8 cellular contexts compared by ENCODE assay signal in the genomic region with DNA sequence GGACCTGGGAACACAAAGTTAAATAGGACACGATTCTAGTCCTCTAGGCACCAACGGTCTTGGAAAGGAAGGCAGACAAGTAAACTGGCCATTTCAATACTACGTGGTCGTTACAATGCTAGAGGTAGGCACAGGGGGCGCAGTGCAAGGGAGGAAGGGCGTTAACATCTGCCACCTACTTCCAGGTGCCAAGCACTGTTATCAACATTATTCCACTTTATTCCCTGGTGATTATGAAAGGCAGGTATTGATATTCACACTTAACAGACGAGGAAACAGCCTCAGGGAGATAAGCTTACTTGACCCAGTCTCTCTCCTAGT. TPM values are rescaled to one million over a fixed set of nuclear protein-coding genes. Genes with fewer than 3 reads are reported as not detected.
A peak's percentile ranks its signal among the peaks of the same experiment; 100 is the strongest.
DNase-seq lines count a peak whose midpoint lies in the region; ATAC-seq, FAIRE-seq and TF ChIP-seq lines count a peak whose summit lies in the region.

No MANE protein-coding gene starts in this region.

- peak overlapping the region; percentile 12 for H2AFZ ChIP-seq in endothelial cell of umbilical vein (ENCODE audit: low read depth, low read length)

- no TSS peak for BruUV-seq in endothelial cell of umbilical vein (replicated peaks; lab: Mats Ljungman, UMichigan)

- DNase-seq in NCI-H1694 (lab: John Stamatoyannopoulos, UW) (peak; percentile 38), NCI-H1694 treated with DMSO at 0.1 percent for 48 hours (lab: John Stamatoyannopoulos, UW) (no peak), NCI-H82 treated with DMSO at 0.1 percent for 48 hours (lab: John Stamatoyannopoulos, UW; ENCODE audit: unreplicated experiment) (peak; percentile 16), endothelial cell of umbilical vein (ENCODE audit: low read depth, low spot score) (no peak), GM12891 (ENCODE audit: insufficient read length, low spot score) (no peak)
- no peak for DNase-seq in T-helper 2 cell treated with Interferon-gamma antibody and Interleukin-4, amounts not matched to agents 5 μg/mL and 100 μg/mL, for 36 hours (ENCODE audit: low spot score)

- H3K36me3 Mint-ChIP-seq in T-helper 2 cell treated with Interferon-gamma antibody and Interleukin-4, amounts not matched to agents 5 μg/mL and 100 μg/mL, for 36 hours (ENCODE audit: low read depth), result peaks cover 51% of the 10 kb centered on the region

- no peak for TF ChIP-seq POLR2A in endothelial cell of umbilical vein (IDR thresholded peaks at IDR 0.05; ENCODE audit: low read depth, low read length)
- TF ChIP-seq POLR2A in GM12891 (IDR thresholded peaks at IDR 0.05; ENCODE audit: low read depth, low read length), result no peak

- H3K9me3 ChIP-seq in endothelial cell of umbilical vein (replicated peaks; ENCODE audit: control insufficient read depth, insufficient read depth, low read length) (no peaks in the 10 kb centered on the region), neutrophil (no peaks in the 10 kb centered on the region)

- dilution Hi-C loops in endothelial cell of umbilical vein (cut with MboI; ENCODE audit: extremely low pct_ligation_motif_present, low sequenced_read_pairs), result no loop called here

- H3K4me3 Mint-ChIP-seq in T-helper 2 cell treated with Interferon-gamma antibody and Interleukin-4, amounts not matched to agents 5 μg/mL and 100 μg/mL, for 36 hours, result no peak overlapping the region

- H3K27me3 ChIP-seq in endothelial cell of umbilical vein (ENCODE audit: control insufficient read depth in 2 of 2, insufficient read depth in 2 of 2, low read length in 2 of 2) (no peaks in the 10 kb centered on the region), neutrophil (no peaks in the 10 kb centered on the region)

- CTCF ChIA-PET in endothelial cell of umbilical vein (lab: Charles Lee), result interaction anchor here (1.1 to 4.5 kb wide), 12 partner anchors 8 to 234 kb away, joined by 3 to 43 read pairs (median 6); partner anchors contain the start of gene MRPL17

- H3K9me1 ChIP-seq in endothelial cell of umbilical vein (replicated peaks; ENCODE audit: control insufficient read depth, extremely low read depth, insufficient read depth, low read length), result no peaks in the 10 kb centered on the region

- intact Hi-C loops in endothelial cell of umbilical vein (cut with micrococcal nuclease), result loop anchor here (1.0 kb wide), 5 partner anchors 9 to 131 kb away; partner anchors contain the start of genes ARFIP2, ILK, MRPL17 and RRP8

- H3K4me1 ChIP-seq in endothelial cell of umbilical vein (ENCODE audit: control insufficient read depth, extremely low read depth, insufficient read depth, low read length) (peaks cover 57% of the 10 kb centered on the region), neutrophil (ENCODE audit: control insufficient read depth in 1 of 2, insufficient read depth in 1 of 2, low read depth in 1 of 2, low read length in 1 of 2) (peaks cover 45 to 46% of the 10 kb centered on the region in 2 experiments)

- H3K4me1 Mint-ChIP-seq in T-helper 2 cell treated with Interferon-gamma antibody and Interleukin-4, amounts not matched to agents 5 μg/mL and 100 μg/mL, for 36 hours (ENCODE audit: low read depth), result peaks cover 24% of the 10 kb centered on the region

- POLR2A ChIA-PET in endothelial cell of umbilical vein (lab: Charles Lee), result interaction anchor here (1.2 to 2.0 kb wide), 2 partner anchors 64 to 70 kb away, joined by 4 to 14 read pairs; partner anchors contain the start of gene MRPL17

- peak overlapping the region; percentile 61 for H3K4me2 ChIP-seq in endothelial cell of umbilical vein (ENCODE audit: insufficient read depth, low read length)

- H4K20me1 ChIP-seq in endothelial cell of umbilical vein (replicated peaks; ENCODE audit: control insufficient read depth, extremely low read depth, insufficient read depth, low read length), result no peaks in the 10 kb centered on the region

- H3K79me2 ChIP-seq in endothelial cell of umbilical vein (ENCODE audit: control insufficient read depth, insufficient read depth, low read length), result peaks cover 30% of the 10 kb centered on the region

- H3K27me3 Mint-ChIP-seq in T-helper 2 cell treated with Interferon-gamma antibody and Interleukin-4, amounts not matched to agents 5 μg/mL and 100 μg/mL, for 36 hours (ENCODE audit: low read depth), result no peaks in the 10 kb centered on the region

- peak; percentile 9 for ATAC-seq in HG02870 (IDR thresholded peaks at IDR 0.05; ENCODE audit: unreplicated experiment)

- FAIRE-seq in endothelial cell of umbilical vein (lab: Jason Lieb, UNC), result no peak
- no peak for FAIRE-seq in GM12891 (lab: Jason Lieb, UNC)

- no peak overlapping the region for H3K27ac Mint-ChIP-seq in T-helper 2 cell treated with Interferon-gamma antibody and Interleukin-4, amounts not matched to agents 5 μg/mL and 100 μg/mL, for 36 hours

- peak overlapping the region; percentile 72 for H3K9ac ChIP-seq in endothelial cell of umbilical vein (replicated peaks; ENCODE audit: extremely low read depth, insufficient read depth, low read length)

- H3K4me3 ChIP-seq in endothelial cell of umbilical vein (replicated peaks in 1 of 3; ENCODE audit: insufficient read depth in 1 of 3, low read depth in 1 of 3, low read length in 3 of 3) (peak overlapping the region in 2 of 3 experiments; percentile 11 to 72), neutrophil (ENCODE audit: low read depth in 1 of 2, low read length in 1 of 2) (peak overlapping the region; percentile 79 to 81)

- TF ChIP-seq CTCF in endothelial cell of umbilical vein (IDR thresholded peaks at IDR 0.05; ENCODE audit: extremely low read depth in 1 of 2, insufficient read depth in 1 of 2, low read depth in 1 of 2, low read length in 2 of 2), result peak; percentile 41 to 49
- peak; percentile 35 for TF ChIP-seq CTCF in neutrophil (IDR thresholded peaks at IDR 0.05)

- H3K36me3 ChIP-seq in endothelial cell of umbilical vein (ENCODE audit: control insufficient read depth in 2 of 2, extremely low read depth in 1 of 2, insufficient read depth in 2 of 2, low read length in 2 of 2) (peaks cover 35 to 45% of the 10 kb centered on the region in 2 experiments), neutrophil (peaks cover 68% of the 10 kb centered on the region)

- H3K9me3 Mint-ChIP-seq in T-helper 2 cell treated with Interferon-gamma antibody and Interleukin-4, amounts not matched to agents 5 μg/mL and 100 μg/mL, for 36 hours, result no peaks in the 10 kb centered on the region

- H3K27ac ChIP-seq in endothelial cell of umbilical vein (ENCODE audit: insufficient read depth, low read depth, low read length) (peak overlapping the region; percentile 89), neutrophil (peak overlapping the region; percentile 98)

RNA-seq across cellular contexts. Expression of gene TAF10, which starts 0.8 kb away (rescaled TPM):
- total RNA-seq in endothelial cell of umbilical vein, result 86.2 and 105 TPM in 2 replicates
- polyA plus RNA-seq in endothelial cell of umbilical vein, result 149 and 208 TPM in 2 replicates
- 153 and 155 TPM in 2 replicates for polyA plus RNA-seq in endothelial cell of umbilical vein (2011; cell fraction: cytosol; rRNA removed)
- polyA plus RNA-seq in endothelial cell of umbilical vein (2011; cell fraction: nucleus; rRNA removed), result 91.4 and 134 TPM in 2 replicates
- polyA plus RNA-seq in endothelial cell of umbilical vein (2012), result 213 and 235 TPM in 2 replicates
- 80.6 and 94.6 TPM in 2 replicates for polyA minus RNA-seq in endothelial cell of umbilical vein
- polyA minus RNA-seq in endothelial cell of umbilical vein (2011; cell fraction: cytosol; rRNA and poly(A)+ RNA removed), result 63.8 TPM
- polyA minus RNA-seq in endothelial cell of umbilical vein (2011; cell fraction: nucleus; rRNA and poly(A)+ RNA removed), result 21.2 and 22.1 TPM in 2 replicates
- polyA plus RNA-seq in GM12891 (2012; ENCODE audit: low read depth, missing spikeins), result 241 TPM

RNA-seq across cellular contexts. Expression of gene TPP1, which starts 6.4 kb away (rescaled TPM):
- 101 and 124 TPM in 2 replicates for total RNA-seq in endothelial cell of umbilical vein
- 219 and 224 TPM in 2 replicates for polyA plus RNA-seq in endothelial cell of umbilical vein
- 99.6 and 106 TPM in 2 replicates for polyA plus RNA-seq in endothelial cell of umbilical vein (2011; cell fraction: cytosol; rRNA removed)
- 233 and 244 TPM in 2 replicates for polyA plus RNA-seq in endothelial cell of umbilical vein (2011; cell fraction: nucleus; rRNA removed)
- 144 and 174 TPM in 2 replicates for polyA plus RNA-seq in endothelial cell of umbilical vein (2012)
- 171 and 223 TPM in 2 replicates for polyA minus RNA-seq in endothelial cell of umbilical vein
- polyA minus RNA-seq in endothelial cell of umbilical vein (2011; cell fraction: cytosol; rRNA and poly(A)+ RNA removed), result 50.7 TPM
- 61.0 and 85.1 TPM in 2 replicates for polyA minus RNA-seq in endothelial cell of umbilical vein (2011; cell fraction: nucleus; rRNA and poly(A)+ RNA removed)
- polyA plus RNA-seq in GM12891 (2012; ENCODE audit: low read depth, missing spikeins), result 49.7 TPM

RNA-seq across cellular contexts. Expression of gene ILK, which starts 9.2 kb away (rescaled TPM):
- 221 and 233 TPM in 2 replicates for total RNA-seq in endothelial cell of umbilical vein
- polyA plus RNA-seq in endothelial cell of umbilical vein, result 296 and 299 TPM in 2 replicates
- 264 and 294 TPM in 2 replicates for polyA plus RNA-seq in endothelial cell of umbilical vein (2011; cell fraction: cytosol; rRNA removed)
- 453 and 501 TPM in 2 replicates for polyA plus RNA-seq in endothelial cell of umbilical vein (2011; cell fraction: nucleus; rRNA removed)
- 152 and 160 TPM in 2 replicates for polyA plus RNA-seq in endothelial cell of umbilical vein (2012)
- polyA minus RNA-seq in endothelial cell of umbilical vein, result 221 and 253 TPM in 2 replicates
- polyA minus RNA-seq in endothelial cell of umbilical vein (2011; cell fraction: cytosol; rRNA and poly(A)+ RNA removed), result 85.9 TPM
- 81.1 and 90.3 TPM in 2 replicates for polyA minus RNA-seq in endothelial cell of umbilical vein (2011; cell fraction: nucleus; rRNA and poly(A)+ RNA removed)
- 56.8 TPM for polyA plus RNA-seq in GM12891 (2012; ENCODE audit: low read depth, missing spikeins)

RNA-seq across cellular contexts. Expression of gene RRP8, which starts 9.4 kb away (rescaled TPM):
- 19.4 and 23.3 TPM in 2 replicates for total RNA-seq in endothelial cell of umbilical vein
- 6.4 and 7.2 TPM in 2 replicates for polyA plus RNA-seq in endothelial cell of umbilical vein
- 10.6 and 12.4 TPM in 2 replicates for polyA plus RNA-seq in endothelial cell of umbilical vein (2011; cell fraction: cytosol; rRNA removed)
- polyA plus RNA-seq in endothelial cell of umbilical vein (2011; cell fraction: nucleus; rRNA removed), result 19.6 and 20.2 TPM in 2 replicates
- 14.6 and 18.5 TPM in 2 replicates for polyA plus RNA-seq in endothelial cell of umbilical vein (2012)
- 8.9 and 14.9 TPM in 2 replicates for polyA minus RNA-seq in endothelial cell of umbilical vein
- 11.8 TPM for polyA minus RNA-seq in endothelial cell of umbilical vein (2011; cell fraction: cytosol; rRNA and poly(A)+ RNA removed)
- polyA minus RNA-seq in endothelial cell of umbilical vein (2011; cell fraction: nucleus; rRNA and poly(A)+ RNA removed), result 15.7 and 17.2 TPM in 2 replicates
- 15.0 TPM for polyA plus RNA-seq in GM12891 (2012; ENCODE audit: low read depth, missing spikeins)

RNA-seq across cellular contexts. Expression of gene DCHS1, which starts 42.8 kb away (rescaled TPM):
- 73.0 and 73.1 TPM in 2 replicates for total RNA-seq in endothelial cell of umbilical vein
- 56.2 and 64.2 TPM in 2 replicates for polyA plus RNA-seq in endothelial cell of umbilical vein
- 31.1 and 35.9 TPM in 2 replicates for polyA plus RNA-seq in endothelial cell of umbilical vein (2011; cell fraction: cytosol; rRNA removed)
- polyA plus RNA-seq in endothelial cell of umbilical vein (2011; cell fraction: nucleus; rRNA removed), result 89.5 and 105 TPM in 2 replicates
- 52.6 and 58.4 TPM in 2 replicates for polyA plus RNA-seq in endothelial cell of umbilical vein (2012)
- 125 and 133 TPM in 2 replicates for polyA minus RNA-seq in endothelial cell of umbilical vein
- not detected for polyA minus RNA-seq in endothelial cell of umbilical vein (2011; cell fraction: cytosol; rRNA and poly(A)+ RNA removed)
- 59.4 and 70.9 TPM in 2 replicates for polyA minus RNA-seq in endothelial cell of umbilical vein (2011; cell fraction: nucleus; rRNA and poly(A)+ RNA removed)
- 0.98 TPM for polyA plus RNA-seq in GM12891 (2012; ENCODE audit: low read depth, missing spikeins)

Comparison
In these comparisons a context has a peak if more than half of its experiments do, and no peak if none do; other contexts are left out.
1. DNase-seq: peak in NCI-H1694 (single experiment) and NCI-H82 treated with DMSO at 0.1 percent for 48 hours (single experiment); none in NCI-H1694 treated with DMSO at 0.1 percent for 48 hours (single experiment), endothelial cell of umbilical vein (single experiment), GM12891 (single experiment) and T-helper 2 cell treated with Interferon-gamma antibody and Interleukin-4, amounts not matched to agents 5 μg/mL and 100 μg/mL, for 36 hours (single experiment).